1 cellular context compared by ENCODE assay signal in genomic region chr3:141217389-141217788, GRCh38.
TF ChIP-seq lines count a peak whose summit lies in the region.

No MANE protein-coding gene starts in this region.

TF ChIP-seq in HepG2, 621 proteins besides CTCF, POLR2A, EP300 and RAD21 (continued from another document):
- TF ChIP-seq PBX2 (CRISPR knock-in tag; IDR thresholded peaks at IDR 0.05): no peak
